23 cellular contexts compared by ENCODE assay signal in genomic region chr1:9989773-9990172, GRCh38. TPM values are rescaled to one million over a fixed set of nuclear protein-coding genes. Genes with fewer than 3 reads are reported as not detected.
"Had no signal": no experiment of that assay in that cellular context is flagged by ENCODE, and none has a peak within 500 bp of the region (broad histone marks: within the 10 kb centered on the region; RNA-seq: fewer than 3 reads in every experiment).

No MANE protein-coding gene starts in this region.

- H3K4me1 ChIP-seq: SJCRH30 had no signal

- H3K36me3 ChIP-seq: SJCRH30 had no signal

- H3K27me3 Mint-ChIP-seq: IgD-negative memory B cell had no signal

- H3K9me3 Mint-ChIP-seq: IgD-negative memory B cell had no signal

- H3K27ac ChIP-seq: RWPE1, SJCRH30 had no signal

- H3K27me3 ChIP-seq: SJCRH30 had no signal

- FAIRE-seq: HTR-8/SVneo had no signal

- DNase-seq: KBM-7, NCI-H1092, NCI-H1105 treated with DMSO at 0.1 percent for 48 hours, NCI-H1417 treated with DMSO at 0.1 percent for 48 hours, NCI-H146, NCI-H1694 treated with DMSO at 0.1 percent for 48 hours, NCI-H1930, NCI-H2081, NCI-H2107, NCI-H2227 treated with DMSO at 0.1 percent for 48 hours, NCI-H524 treated with DMSO at 0.1 percent for 48 hours, NCI-H69, NCI-H774, PC-3, SHP77 treated with DMSO at 0.1 percent for 48 hours, SJCRH30 had no signal

- H3K9me3 ChIP-seq: SJCRH30 had no signal

- H3K4me3 ChIP-seq: SJCRH30 had no signal

- ATAC-seq: Panc1, PC-3, SK-N-SH treated with all-trans-retinoic acid at 6 μM for 48 hours had no signal

- H3K36me3 Mint-ChIP-seq: IgD-negative memory B cell had no signal

RNA-seq across cellular contexts. Expression of gene RBP7, which starts 7.3 kb away (rescaled TPM):
- total RNA-seq: LHCN-M2, MCF 10A, SJCRH30 had no signal
